8 cellular contexts compared by ENCODE assay signal in genomic region chr5:72355706-72356299, GRCh38. TPM values are rescaled to one million over a fixed set of nuclear protein-coding genes. Genes with fewer than 3 reads are reported as not detected.
DNase-seq lines count a peak whose midpoint lies in the region; ATAC-seq and TF ChIP-seq lines count a peak whose summit lies in the region.

No MANE protein-coding gene starts in this region.

- H3K27me3 ChIP-seq in colonic mucosa, result no peaks in the 10 kb centered on the region

- intact Hi-C loops in colonic mucosa (cut with DNase I), result no loop called here

- no peak overlapping the region for H3K9ac ChIP-seq in colonic mucosa (ENCODE audit: low read depth in 2 of 2, low read length in 2 of 2)

- no peaks in the 10 kb centered on the region for H3K36me3 ChIP-seq in colonic mucosa

- H3K9me3 ChIP-seq in colonic mucosa, result no peaks in the 10 kb centered on the region

- TF ChIP-seq CTCF in colonic mucosa (IDR thresholded peaks at IDR 0.05), result peak; percentile 22

- H3K27ac ChIP-seq in colonic mucosa, result no peak overlapping the region

- no peaks in the 10 kb centered on the region for H3K4me1 ChIP-seq in colonic mucosa

- ATAC-seq in GM18873 (IDR thresholded peaks at IDR 0.05; ENCODE audit: low FRiP score, unreplicated experiment) (no peak), HG02970 (IDR thresholded peaks at IDR 0.05; ENCODE audit: low FRiP score, unreplicated experiment) (no peak), HG02885 (IDR thresholded peaks at IDR 0.05; ENCODE audit: poor library complexity, unreplicated experiment) (no peak)

- peak; percentile 15 for DNase-seq in DMS114 treated with DMSO at 0.1 percent for 48 hours (lab: John Stamatoyannopoulos, UW; ENCODE audit: unreplicated experiment)
- peak; percentile 1 for DNase-seq in NCI-H146 treated with DMSO at 0.1 percent for 48 hours (lab: John Stamatoyannopoulos, UW; ENCODE audit: unreplicated experiment)
- no peak for DNase-seq in colonic mucosa
- DNase-seq in medulla oblongata (ENCODE audit: extremely low spot score), result peak; percentile 80
- DNase-seq in NOMO-1 treated with dmso at 0.1 percent for 144 hours (lab: John Stamatoyannopoulos, UW; ENCODE audit: unreplicated experiment), result no peak

- no peak overlapping the region for H3K4me3 ChIP-seq in colonic mucosa

RNA-seq across cellular contexts. Expression of gene PTCD2, which starts 35.6 kb away (rescaled TPM):
- total RNA-seq in colonic mucosa, result 1 to 10 TPM; 4.4 to 7.8 TPM

RNA-seq across cellular contexts. Expression of gene MRPS27, which starts 35.8 kb away (rescaled TPM):
- 10 to 100 TPM; 46.3 to 56.6 TPM for total RNA-seq in colonic mucosa

Comparison
In these comparisons a context has a peak if more than half of its experiments do, and no peak if none do; other contexts are left out.
1. DNase-seq: peak in DMS114 treated with DMSO at 0.1 percent for 48 hours (single experiment), NCI-H146 treated with DMSO at 0.1 percent for 48 hours (single experiment) and medulla oblongata (single experiment); none in colonic mucosa (single experiment) and NOMO-1 treated with dmso at 0.1 percent for 144 hours (single experiment).